In genomic region chr15:78718257-78718656, GRCh38 we compare ENCODE assay signal across 18 cellular contexts.
DNase-seq lines count a peak whose midpoint lies in the region; ATAC-seq lines count a peak whose summit lies in the region.
"Had no signal": no experiment of that assay in that cellular context is flagged by ENCODE, and none has a peak within 500 bp of the region (broad histone marks: within the 10 kb centered on the region; RNA-seq: fewer than 3 reads in every experiment).

No MANE protein-coding gene starts in this region.

- H3K4me1 Mint-ChIP-seq in activated T-cell treated with anti-CD3 and anti-CD28 coated beads, Interleukin-2, amount 50 U/mL, for 72 hours (ENCODE audit: low read depth): peaks cover 14% of the 10 kb centered on the region
- H3K4me1 Mint-ChIP-seq: B cell had no signal

- no peaks in the 10 kb centered on the region for H3K9me3 ChIP-seq in stomach smooth muscle (ENCODE audit: control insufficient read depth in 2 of 2, low read length in 2 of 2)
- H3K9me3 ChIP-seq: Caco-2 had no signal

- H3K27ac Mint-ChIP-seq in activated T-cell treated with anti-CD3 and anti-CD28 coated beads, Interleukin-2, amount 50 U/mL, for 72 hours: peak overlapping the region; percentile 84
- H3K27ac Mint-ChIP-seq: B cell; CD4-positive, alpha-beta T cell; CD8-positive, alpha-beta T cell had no signal

- H3K27me3 ChIP-seq in rectal smooth muscle tissue (ENCODE audit: control insufficient read depth, insufficient read depth, low read length) (no peaks in the 10 kb centered on the region), stomach smooth muscle (ENCODE audit: control insufficient read depth in 1 of 2, insufficient read depth in 2 of 2, low read length in 2 of 2) (no peaks in the 10 kb centered on the region)
- H3K27me3 ChIP-seq: BLaER1 treated with 17β-estradiol and CSF1 and Interleukin-3, amounts not matched to agents 10 nM and 100 nM had no signal

- H3K36me3 ChIP-seq in rectal smooth muscle tissue (ENCODE audit: control insufficient read depth, insufficient read depth, low read length): no peaks in the 10 kb centered on the region
- H3K36me3 ChIP-seq in stomach smooth muscle (ENCODE audit: control insufficient read depth in 2 of 2, insufficient read depth in 2 of 2, low read length in 2 of 2): no peaks in the 10 kb centered on the region
- H3K36me3 ChIP-seq: BLaER1 treated with 17β-estradiol and CSF1 and Interleukin-3, amounts not matched to agents 10 nM and 100 nM had no signal

- H3K4me3 Mint-ChIP-seq in activated T-cell treated with anti-CD3 and anti-CD28 coated beads, Interleukin-2, amount 50 U/mL, for 72 hours: no peak overlapping the region
- H3K4me3 Mint-ChIP-seq: B cell; CD4-positive, alpha-beta T cell; CD8-positive, alpha-beta T cell had no signal

- H3K27ac ChIP-seq in rectal smooth muscle tissue (ENCODE audit: low read depth, low read length): peak overlapping the region; percentile 37
- H3K27ac ChIP-seq in stomach smooth muscle (ENCODE audit: low read length): peak overlapping the region; percentile 37
- H3K27ac ChIP-seq: 22Rv1; BLaER1 treated with 17β-estradiol and CSF1 and Interleukin-3, amounts not matched to agents 10 nM and 100 nM; C4-2B had no signal

- no peak overlapping the region for H3K4me3 ChIP-seq in rectal smooth muscle tissue (ENCODE audit: low read length)
- H3K4me3 ChIP-seq in stomach smooth muscle (ENCODE audit: low read length in 2 of 2): no peak overlapping the region
- H3K4me3 ChIP-seq: A549; BLaER1 treated with 17β-estradiol and CSF1 and Interleukin-3, amounts not matched to agents 10 nM and 100 nM had no signal

- DNase-seq in activated T-cell treated with anti-CD3 and anti-CD28 coated beads, Interleukin-2, amount 50 U/mL, for 72 hours: no peak
- no peak for DNase-seq in activated T-cell treated with anti-CD3 and anti-CD28 coated beads, Interleukin-2, amount 50 U/mL, for 48 hours
- DNase-seq in NCI-H2029 (lab: John Stamatoyannopoulos, UW): no peak
- DNase-seq: AML-193; Caco-2; Calu3; CD4-positive, alpha-beta T cell; CD8-positive, alpha-beta T cell; DMS79 treated with DMSO at 0.1 percent for 48 hours; GF-D8 had no signal

- peaks cover 21% of the 10 kb centered on the region for H3K27me3 Mint-ChIP-seq in activated T-cell treated with anti-CD3 and anti-CD28 coated beads, Interleukin-2, amount 50 U/mL, for 72 hours (ENCODE audit: low read depth)

- peaks cover 0 to 3% of the 10 kb centered on the region in 2 donors for H3K9me3 Mint-ChIP-seq in activated T-cell treated with anti-CD3 and anti-CD28 coated beads, Interleukin-2, amount 50 U/mL, for 72 hours
- H3K9me3 Mint-ChIP-seq: CD4-positive, alpha-beta T cell; CD8-positive, alpha-beta T cell had no signal

- no peak for ATAC-seq in activated T-cell treated with anti-CD3 and anti-CD28 coated beads, Interleukin-2, amount 50 U/mL, for 72 hours (replicated peaks in 1 of 2)
- no peak for ATAC-seq in GM18861 (IDR thresholded peaks at IDR 0.05; ENCODE audit: unreplicated experiment)
- ATAC-seq: A549; CD8-positive, alpha-beta T cell had no signal

- H3K4me1 ChIP-seq in rectal smooth muscle tissue (ENCODE audit: control insufficient read depth, insufficient read depth, low read length) (no peaks in the 10 kb centered on the region), stomach smooth muscle (ENCODE audit: control insufficient read depth, insufficient read depth, low read length) (peaks cover 4% of the 10 kb centered on the region)
- H3K4me1 ChIP-seq: Caco-2 had no signal

- H3K36me3 Mint-ChIP-seq in activated T-cell treated with anti-CD3 and anti-CD28 coated beads, Interleukin-2, amount 50 U/mL, for 72 hours (ENCODE audit: insufficient read depth in 2 of 2): no peaks in the 10 kb centered on the region
- H3K36me3 Mint-ChIP-seq: CD8-positive, alpha-beta T cell had no signal

- no peak overlapping the region for H3K9ac ChIP-seq in rectal smooth muscle tissue (ENCODE audit: low read length)
- H3K9ac ChIP-seq in stomach smooth muscle (ENCODE audit: low read length in 2 of 2): no peak overlapping the region
- H3K9ac ChIP-seq: BLaER1 treated with 17β-estradiol and CSF1 and Interleukin-3, amounts not matched to agents 10 nM and 100 nM had no signal
